ENCODE assay signal across 8 cellular contexts in the genomic region with DNA sequence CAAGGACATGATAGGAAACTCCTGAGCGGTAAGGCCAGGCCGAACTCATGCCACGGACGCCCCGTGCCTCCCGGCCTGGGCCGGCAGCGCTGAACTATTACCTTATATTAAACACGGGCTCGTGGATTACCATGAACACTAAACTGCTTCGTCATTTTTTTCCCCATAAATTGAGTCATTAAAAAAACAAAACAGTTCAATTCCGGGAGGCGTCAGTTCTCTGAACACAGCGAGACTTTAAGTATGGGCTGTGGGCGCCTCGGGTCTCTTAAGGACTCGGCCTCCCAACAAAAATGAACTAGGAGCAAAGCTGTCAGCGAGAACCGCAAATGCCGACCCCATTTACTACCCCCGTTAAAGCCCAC.
DNase-seq lines count a peak whose midpoint lies in the region; ATAC-seq and TF ChIP-seq lines count a peak whose summit lies in the region.

No MANE protein-coding gene starts in this region.

- peaks cover 8% of the 10 kb centered on the region for H3K4me1 ChIP-seq in KMS-11 (ENCODE audit: low read depth, poor library complexity, severe bottlenecking)

- ATAC-seq in activated naive CD8-positive, alpha-beta T cell treated with anti-CD3 and anti-CD28 coated beads, Interleukin-2, amount 50 U/mL, for 24 hours = peak; percentile 2
- ATAC-seq in HG03196 (IDR thresholded peaks at IDR 0.05; ENCODE audit: unreplicated experiment) = no peak

- H3K27ac Mint-ChIP-seq in activated naive CD8-positive, alpha-beta T cell treated with anti-CD3 and anti-CD28 coated beads, Interleukin-2, amount 50 U/mL, for 24 hours = peak overlapping the region; percentile 85

- peak overlapping the region; percentile 91 for H3K4me3 Mint-ChIP-seq in activated naive CD8-positive, alpha-beta T cell treated with anti-CD3 and anti-CD28 coated beads, Interleukin-2, amount 50 U/mL, for 24 hours

- H3K36me3 Mint-ChIP-seq in activated naive CD8-positive, alpha-beta T cell treated with anti-CD3 and anti-CD28 coated beads, Interleukin-2, amount 50 U/mL, for 24 hours (ENCODE audit: low read depth) = peaks cover 21% of the 10 kb centered on the region

- peak overlapping the region; percentile 40 for H3K27ac ChIP-seq in KMS-11

- no peak for TF ChIP-seq CTCF in KMS-11 (conservative IDR thresholded peaks at IDR 0.05; ENCODE audit: low read depth, low read length)

- peak; percentile 85 for DNase-seq in EH (ENCODE audit: low read depth)
- DNase-seq in activated naive CD8-positive, alpha-beta T cell treated with anti-CD3 and anti-CD28 coated beads, Interleukin-2, amount 50 U/mL, for 24 hours = no peak
- peak; percentile 69 for DNase-seq in hepatic stellate cell (ENCODE audit: low spot score)
- no peak for DNase-seq in skeletal muscle cell (ENCODE audit: low read depth)
- no peak for DNase-seq in HuH-7 (ENCODE audit: low spot score)
- no peak for DNase-seq in GF-D8 (lab: John Stamatoyannopoulos, UW)

- peaks cover under 1% of the 10 kb centered on the region; the same call in 1 of the 2 replicates for H3K36me3 ChIP-seq in KMS-11 (ENCODE audit: insufficient read depth)

- peak overlapping the region; percentile 78 for H3K4me2 ChIP-seq in KMS-11

- H4K20me1 ChIP-seq in KMS-11 (ENCODE audit: insufficient read depth) = no peaks in the 10 kb centered on the region

- H3K4me3 ChIP-seq in KMS-11 (IDR thresholded peaks at IDR 0.05; ENCODE audit: insufficient read depth, low read depth, low read length) (no peak overlapping the region), skeletal muscle cell (ENCODE audit: low read depth, low read length) (peak overlapping the region; percentile 91)

- H2AFZ ChIP-seq in KMS-11 (ENCODE audit: low read depth) = peak overlapping the region; percentile 50

- H3K79me2 ChIP-seq in KMS-11 (ENCODE audit: insufficient read depth, low read depth) = peaks cover 11% of the 10 kb centered on the region; the same call in 1 of the 2 replicates

- no peaks in the 10 kb centered on the region for H3K27me3 Mint-ChIP-seq in activated naive CD8-positive, alpha-beta T cell treated with anti-CD3 and anti-CD28 coated beads, Interleukin-2, amount 50 U/mL, for 24 hours

- peak overlapping the region; percentile 61 for H3K9ac ChIP-seq in KMS-11

- peaks cover 29% of the 10 kb centered on the region for H3K4me1 Mint-ChIP-seq in activated naive CD8-positive, alpha-beta T cell treated with anti-CD3 and anti-CD28 coated beads, Interleukin-2, amount 50 U/mL, for 24 hours

- no peaks in the 10 kb centered on the region for H3K27me3 ChIP-seq in KMS-11 (ENCODE audit: insufficient read depth, low read depth)

- peaks cover 4% of the 10 kb centered on the region for H3K9me3 Mint-ChIP-seq in activated naive CD8-positive, alpha-beta T cell treated with anti-CD3 and anti-CD28 coated beads, Interleukin-2, amount 50 U/mL, for 24 hours

Comparison
In these comparisons a context has a peak if more than half of its experiments do, and no peak if none do; other contexts are left out.
1. DNase-seq: peak in EH (single experiment) and hepatic stellate cell (single experiment); none in activated naive CD8-positive, alpha-beta T cell treated with anti-CD3 and anti-CD28 coated beads, Interleukin-2, amount 50 U/mL, for 24 hours (single experiment), skeletal muscle cell (single experiment), HuH-7 (single experiment) and GF-D8 (single experiment).